20 cellular contexts compared by ENCODE assay signal in the genomic region with DNA sequence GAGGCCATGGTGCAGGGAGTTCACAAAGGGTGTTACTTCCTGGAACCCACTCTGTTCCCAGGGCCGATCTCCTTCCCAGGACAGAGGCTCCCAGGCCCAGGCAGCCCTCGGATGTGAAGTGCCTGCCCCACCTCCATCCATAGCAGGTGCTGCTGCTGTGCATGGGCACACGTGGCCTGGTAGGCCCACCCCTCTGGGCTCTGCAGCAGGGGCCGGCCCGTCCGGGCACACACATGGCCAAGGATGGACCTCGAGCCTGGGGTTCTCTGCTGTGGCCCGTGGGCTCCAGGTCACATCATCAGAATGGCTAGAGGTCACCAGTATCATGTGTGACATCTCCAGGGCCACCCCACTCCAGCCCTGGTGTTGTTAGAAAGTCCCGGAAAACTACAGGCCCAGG.
DNase-seq lines count a peak whose midpoint lies in the region; ATAC-seq and TF ChIP-seq lines count a peak whose summit lies in the region.
"Had no signal": no experiment of that assay in that cellular context is flagged by ENCODE, and none has a peak within 500 bp of the region (broad histone marks: within the 10 kb centered on the region; RNA-seq: fewer than 3 reads in every experiment).

No MANE protein-coding gene starts in this region.

- H4K20me1 ChIP-seq in osteoblast (ENCODE audit: insufficient read depth, low read length): no peaks in the 10 kb centered on the region

- H3K27ac ChIP-seq in esophagus muscularis mucosa (replicated peaks in 1 of 4) (peak overlapping the region; percentile 91 to 97 (median 92)), osteoblast (ENCODE audit: low read depth, low read length) (no peak overlapping the region), upper lobe of left lung (peak overlapping the region in 3 of 4 donors; percentile 82 to 89 (median 86))
- H3K27ac ChIP-seq: KMS-11 had no signal

- H3K36me3 ChIP-seq in esophagus muscularis mucosa: no peaks in the 10 kb centered on the region
- no peaks in the 10 kb centered on the region for H3K36me3 ChIP-seq in osteoblast (ENCODE audit: insufficient read depth, low read length)
- H3K36me3 ChIP-seq in upper lobe of left lung: no peaks in the 10 kb centered on the region
- H3K36me3 ChIP-seq: BE2C, SJSA1 had no signal

- no peaks in the 10 kb centered on the region for H3K27me3 Mint-ChIP-seq in T-helper 17 cell

- intact Hi-C loops in esophagus muscularis mucosa (cut with DNase I): no loop called here

- H3K36me3 Mint-ChIP-seq in T-helper 17 cell (ENCODE audit: low read depth): no peaks in the 10 kb centered on the region

- H3K4me1 ChIP-seq in esophagus muscularis mucosa (peaks cover 65 to 79% (median 75%) of the 10 kb centered on the region in 4 donors), osteoblast (ENCODE audit: insufficient read depth, low read length) (peaks cover 35% of the 10 kb centered on the region), upper lobe of left lung (peaks cover 57 to 89% (median 70%) of the 10 kb centered on the region in 4 donors)

- ATAC-seq in T-helper 17 cell: no peak
- ATAC-seq in upper lobe of left lung (ENCODE audit: low FRiP score in 2 of 2): no peak
- ATAC-seq in stimulated activated naive CD8-positive, alpha-beta T cell treated with anti-CD3 and anti-CD28 coated beads, Interleukin-15, Interleukin-2, amounts not matched to agents 100 U/mL and 50 U/mL, for 24 hours: no peak
- no peak for ATAC-seq in HG02763 (IDR thresholded peaks at IDR 0.05; ENCODE audit: unreplicated experiment)
- ATAC-seq: GM23338 had no signal

- H3K4me1 Mint-ChIP-seq in T-helper 17 cell: peaks cover 19% of the 10 kb centered on the region

- H3K4me3 Mint-ChIP-seq in T-helper 17 cell: no peak overlapping the region
- H3K4me3 Mint-ChIP-seq: GM23338 had no signal

- no peak for DNase-seq in T-helper 17 cell
- no peak for DNase-seq in esophagus muscularis mucosa (ENCODE audit: extremely low spot score)
- DNase-seq in osteoblast (ENCODE audit: insufficient read length, low spot score, missing footprints): peak; percentile 69
- no peak for DNase-seq in upper lobe of left lung
- no peak for DNase-seq in NOMO-1 treated with DMSO at 0.1 percent for 48 hours (lab: John Stamatoyannopoulos, UW; ENCODE audit: unreplicated experiment)
- no peak for DNase-seq in stimulated activated naive CD8-positive, alpha-beta T cell treated with anti-CD3 and anti-CD28 coated beads, Interleukin-15, Interleukin-2, amounts not matched to agents 100 U/mL and 50 U/mL, for 24 hours
- DNase-seq: activated CD4-positive, alpha-beta T cell treated with anti-CD3 and anti-CD28 coated beads for 1 hour; activated effector memory CD4-positive, alpha-beta T cell treated with anti-CD3 and anti-CD28 coated beads, Interleukin-2, amount 50 U/mL, for 16 hours; anterior cingulate cortex; BE2C; cortex of kidney; DMS 273 treated with DMSO at 0.1 percent for 48 hours; mesendoderm; NCI-H1048; NCI-H2029 treated with DMSO at 0.1 percent for 48 hours; NCI-H510A treated with DMSO at 0.1 percent for 48 hours had no signal

- H3K9me3 ChIP-seq in T-helper 17 cell (ENCODE audit: control insufficient read depth, low read length, poor library complexity, severe bottlenecking): no peaks in the 10 kb centered on the region
- H3K9me3 ChIP-seq in esophagus muscularis mucosa: no peaks in the 10 kb centered on the region
- H3K9me3 ChIP-seq in osteoblast (ENCODE audit: low read depth, low read length): no peaks in the 10 kb centered on the region
- no peaks in the 10 kb centered on the region for H3K9me3 ChIP-seq in upper lobe of left lung
- H3K9me3 ChIP-seq: BE2C had no signal

- H3K79me2 ChIP-seq in osteoblast (ENCODE audit: insufficient read depth, low read length): no peaks in the 10 kb centered on the region

- no peaks in the 10 kb centered on the region for H3K27me3 ChIP-seq in esophagus muscularis mucosa
- H3K27me3 ChIP-seq in osteoblast (ENCODE audit: insufficient read depth, low read length): no peaks in the 10 kb centered on the region
- H3K27me3 ChIP-seq in upper lobe of left lung: no peaks in the 10 kb centered on the region
- H3K27me3 ChIP-seq: BE2C, SJSA1 had no signal

- 87% methylated on average over 7 of the region's 9 CpGs for WGBS in esophagus muscularis mucosa
- WGBS in upper lobe of left lung, 2 donors: 93 to 94% methylated on average over 5 to 9 of the region's 9 CpGs

- no peak for TF ChIP-seq CTCF in esophagus muscularis mucosa (IDR thresholded peaks at IDR 0.05)
- TF ChIP-seq CTCF in osteoblast (IDR thresholded peaks at IDR 0.05; ENCODE audit: extremely low read depth, low read depth, low read length): no peak
- TF ChIP-seq CTCF in upper lobe of left lung (IDR thresholded peaks at IDR 0.05): no peak

- no peak for TF ChIP-seq EP300 in esophagus muscularis mucosa (IDR thresholded peaks at IDR 0.05)
- no peak for TF ChIP-seq EP300 in upper lobe of left lung (IDR thresholded peaks at IDR 0.05)

- H2AFZ ChIP-seq in osteoblast (ENCODE audit: low read length): no peak overlapping the region
- H2AFZ ChIP-seq: GM23338 had no signal

- H3K4me3 ChIP-seq in esophagus muscularis mucosa (no peak overlapping the region), osteoblast (ENCODE audit: insufficient read depth, low read length) (no peak overlapping the region), upper lobe of left lung (no peak overlapping the region)
- H3K4me3 ChIP-seq: GM23338, SJSA1 had no signal

- no peak overlapping the region for H3K4me2 ChIP-seq in osteoblast (ENCODE audit: insufficient read depth, low read length)
- H3K4me2 ChIP-seq: GM23338, KMS-11 had no signal

- peak overlapping the region; percentile 49 for H3K27ac Mint-ChIP-seq in T-helper 17 cell
- H3K27ac Mint-ChIP-seq: GM23338 had no signal

- no peak for TF ChIP-seq POLR2A in esophagus muscularis mucosa (IDR thresholded peaks at IDR 0.05; ENCODE audit: low read depth)
- no peak for TF ChIP-seq POLR2A in upper lobe of left lung (IDR thresholded peaks at IDR 0.05)
